In genomic region chr15:44727462-44728231, GRCh38 we compare ENCODE assay signal across 8 cellular contexts. TPM values are rescaled to one million over a fixed set of nuclear protein-coding genes. Genes with fewer than 3 reads are reported as not detected.
A peak's percentile ranks its signal among the peaks of the same experiment; 100 is the strongest.
DNase-seq lines count a peak whose midpoint lies in the region; ATAC-seq, FAIRE-seq and TF ChIP-seq lines count a peak whose summit lies in the region.
"Had no signal": no experiment of that assay in that cellular context is flagged by ENCODE, and none has a peak within 500 bp of the region (broad histone marks: within the 10 kb centered on the region; RNA-seq: fewer than 3 reads in every experiment).

No MANE protein-coding gene starts in this region.

- H3K4me3 ChIP-seq in iPS-18a (ENCODE audit: low read length), result peak overlapping the region; percentile 82

- CTCF ChIA-PET in activated CD4-positive, alpha-beta memory T cell treated with anti-CD3 and anti-CD28 coated beads, Interleukin-2, amount 10 ng/mL, durations not matched to agents 7 days and 5 days (lab: Charles Lee), result interaction anchor here (1.1 to 15.9 kb wide), 6 partner anchors 10 to 675 kb away, joined by 5 to 399 read pairs (median 26); partner anchors contain the start of genes B2M, PATL2 and SPG11

- H3K4me1 Mint-ChIP-seq in HFFc6 (ENCODE audit: low read depth), result peaks cover 40% of the 10 kb centered on the region
- peaks cover 69% of the 10 kb centered on the region for H3K4me1 Mint-ChIP-seq in activated CD4-positive, alpha-beta memory T cell treated with anti-CD3 and anti-CD28 coated beads, Interleukin-2, amount 10 ng/mL, durations not matched to agents 7 days and 5 days
- H3K4me1 Mint-ChIP-seq in stimulated activated naive CD8-positive, alpha-beta T cell treated with anti-CD3 and anti-CD28 coated beads, Interleukin-15, amount 100 ng/mL, for 72 hours, result peaks cover 73% of the 10 kb centered on the region

- peak overlapping the region; percentile 99; the same call in 1 of the 2 replicates for H3K4me3 Mint-ChIP-seq in HFFc6
- peak overlapping the region; percentile 99 for H3K4me3 Mint-ChIP-seq in activated CD4-positive, alpha-beta memory T cell treated with anti-CD3 and anti-CD28 coated beads, Interleukin-2, amount 10 ng/mL, durations not matched to agents 7 days and 5 days
- H3K4me3 Mint-ChIP-seq in stimulated activated naive CD8-positive, alpha-beta T cell treated with anti-CD3 and anti-CD28 coated beads, Interleukin-15, amount 100 ng/mL, for 72 hours, result peak overlapping the region; percentile 97 to 99

- H3K36me3 Mint-ChIP-seq in HFFc6 (ENCODE audit: low read depth), result no peaks in the 10 kb centered on the region
- H3K36me3 Mint-ChIP-seq in activated CD4-positive, alpha-beta memory T cell treated with anti-CD3 and anti-CD28 coated beads, Interleukin-2, amount 10 ng/mL, durations not matched to agents 7 days and 5 days (ENCODE audit: low read depth), result peaks cover 57% of the 10 kb centered on the region

- H3K27ac Mint-ChIP-seq in HFFc6, result peak overlapping the region; percentile 98
- H3K27ac Mint-ChIP-seq in activated CD4-positive, alpha-beta memory T cell treated with anti-CD3 and anti-CD28 coated beads, Interleukin-2, amount 10 ng/mL, durations not matched to agents 7 days and 5 days, result peak overlapping the region; percentile 100
- H3K27ac Mint-ChIP-seq in stimulated activated naive CD8-positive, alpha-beta T cell treated with anti-CD3 and anti-CD28 coated beads, Interleukin-15, amount 100 ng/mL, for 72 hours, result peak overlapping the region; percentile 100

- ATAC-seq in stimulated activated naive CD8-positive, alpha-beta T cell treated with anti-CD3 and anti-CD28 coated beads, Interleukin-15, amount 100 ng/mL, for 72 hours, result no peak
- ATAC-seq in HG03457 (IDR thresholded peaks at IDR 0.05; ENCODE audit: unreplicated experiment) (no peak), HG03442 (IDR thresholded peaks at IDR 0.05; ENCODE audit: unreplicated experiment) (no peak)

- peaks cover 10% of the 10 kb centered on the region for H3K27me3 ChIP-seq in iPS-18a (ENCODE audit: control insufficient read depth, insufficient read depth, low read length)

- no peaks in the 10 kb centered on the region for H3K36me3 ChIP-seq in iPS-18a (ENCODE audit: control insufficient read depth, low read depth, low read length)

- no peak for TF ChIP-seq CTCF in HFFc6 (IDR thresholded peaks at IDR 0.05)
- no peak for TF ChIP-seq CTCF in D721Med (IDR thresholded peaks at IDR 0.05; ENCODE audit: insufficient read depth, missing control alignments)

- H3K4me1 ChIP-seq in iPS-18a (ENCODE audit: control insufficient read depth, low read depth, low read length), result peaks cover 17% of the 10 kb centered on the region

- no peak for DNase-seq in HFFc6
- no peak for DNase-seq in activated CD4-positive, alpha-beta memory T cell treated with anti-CD3 and anti-CD28 coated beads, Interleukin-2, amount 10 ng/mL, durations not matched to agents 7 days and 5 days
- peak; percentile 37 to 45 for DNase-seq in stimulated activated naive CD8-positive, alpha-beta T cell treated with anti-CD3 and anti-CD28 coated beads, Interleukin-15, amount 100 ng/mL, for 72 hours
- no peak for DNase-seq in D721Med (ENCODE audit: insufficient read length, low spot score)
- DNase-seq: NK-92 treated with Interleukin-12 subunit alpha and Interleukin-12 subunit beta, amount 100 ng/mL, for 24 hours had no signal

- H3K27me3 Mint-ChIP-seq in HFFc6 (ENCODE audit: insufficient read depth), result no peaks in the 10 kb centered on the region
- no peaks in the 10 kb centered on the region for H3K27me3 Mint-ChIP-seq in activated CD4-positive, alpha-beta memory T cell treated with anti-CD3 and anti-CD28 coated beads, Interleukin-2, amount 10 ng/mL, durations not matched to agents 7 days and 5 days
- no peaks in the 10 kb centered on the region for H3K27me3 Mint-ChIP-seq in stimulated activated naive CD8-positive, alpha-beta T cell treated with anti-CD3 and anti-CD28 coated beads, Interleukin-15, amount 100 ng/mL, for 72 hours

- H3K9me3 ChIP-seq in iPS-18a (ENCODE audit: control insufficient read depth, low read depth, low read length), result no peaks in the 10 kb centered on the region

- no peak overlapping the region for H3K27ac ChIP-seq in iPS-18a (ENCODE audit: low read length)

- H3K9ac ChIP-seq in iPS-18a (ENCODE audit: low read length), result no peak overlapping the region

- no peak for FAIRE-seq in D721Med (lab: Jason Lieb, UNC)

- no peaks in the 10 kb centered on the region for H3K9me3 Mint-ChIP-seq in HFFc6
- H3K9me3 Mint-ChIP-seq in activated CD4-positive, alpha-beta memory T cell treated with anti-CD3 and anti-CD28 coated beads, Interleukin-2, amount 10 ng/mL, durations not matched to agents 7 days and 5 days, result no peaks in the 10 kb centered on the region
- H3K9me3 Mint-ChIP-seq in stimulated activated naive CD8-positive, alpha-beta T cell treated with anti-CD3 and anti-CD28 coated beads, Interleukin-15, amount 100 ng/mL, for 72 hours, result no peaks in the 10 kb centered on the region

- POLR2A ChIA-PET in activated CD4-positive, alpha-beta memory T cell treated with anti-CD3 and anti-CD28 coated beads, Interleukin-2, amount 10 ng/mL, durations not matched to agents 7 days and 5 days (lab: Charles Lee), result interaction anchor here (1.2 to 37.6 kb wide), 9 partner anchors 2 to 149 kb away, joined by 3 to 4153 read pairs (median 11); partner anchors contain the start of genes B2M, PATL2, SPG11 and TRIM69

RNA-seq across cellular contexts. Expression of gene TRIM69, which starts 8.7 kb away (rescaled TPM):
- 1 to 10 TPM; 7.2 to 8.7 (median 8.3) TPM for total RNA-seq in HFFc6 (2021; fragmentation: NEBNext Ultra II Directional; extraction: Animal tissue kit (Norgen Biotek cat#: 25700))
- 10 to 100 TPM; 83.4 to 88.2 TPM for total RNA-seq in activated CD4-positive, alpha-beta memory T cell treated with anti-CD3 and anti-CD28 coated beads, Interleukin-2, amount 10 ng/mL, durations not matched to agents 7 days and 5 days

RNA-seq across cellular contexts. Expression of gene B2M, which starts 16.3 kb away (rescaled TPM):
- 1,000 to 10,000 TPM in 1 of 6 experiments, 100 to 1,000 TPM in 5; 811 to 1,058 (median 898) TPM for total RNA-seq in HFFc6 (2021; fragmentation: NEBNext Ultra II Directional; extraction: Animal tissue kit (Norgen Biotek cat#: 25700))
- total RNA-seq in activated CD4-positive, alpha-beta memory T cell treated with anti-CD3 and anti-CD28 coated beads, Interleukin-2, amount 10 ng/mL, durations not matched to agents 7 days and 5 days, result 1,000 to 10,000 TPM; 9,723 to 9,975 TPM

RNA-seq across cellular contexts. Expression of gene PATL2, which starts 16.5 kb away (rescaled TPM):
- total RNA-seq in HFFc6 (2021; fragmentation: NEBNext Ultra II Directional; extraction: Animal tissue kit (Norgen Biotek cat#: 25700)), result under 1 TPM in 3 of 6 experiments, not detected in 3; 0.10 to 0.18 (median 0.10) TPM
- total RNA-seq in activated CD4-positive, alpha-beta memory T cell treated with anti-CD3 and anti-CD28 coated beads, Interleukin-2, amount 10 ng/mL, durations not matched to agents 7 days and 5 days, result 10 to 100 TPM; 36.3 to 36.8 TPM

Comparison
In these comparisons a context has a peak if more than half of its experiments do, and no peak if none do; other contexts are left out.
1. DNase-seq: peak in stimulated activated naive CD8-positive, alpha-beta T cell treated with anti-CD3 and anti-CD28 coated beads, Interleukin-15, amount 100 ng/mL, for 72 hours (2 of 2); none in HFFc6 (single experiment), activated CD4-positive, alpha-beta memory T cell treated with anti-CD3 and anti-CD28 coated beads, Interleukin-2, amount 10 ng/mL, durations not matched to agents 7 days and 5 days (single experiment) and D721Med (single experiment).
2. RNA of gene TRIM69, which starts 8.7 kb away (total RNA-seq): 83.4 to 88.2 TPM in activated CD4-positive, alpha-beta memory T cell treated with anti-CD3 and anti-CD28 coated beads, Interleukin-2, amount 10 ng/mL, durations not matched to agents 7 days and 5 days; 7.2 to 8.7 TPM in HFFc6; every median in the first group is over 4 times any median in the second.
3. RNA of gene B2M, which starts 16.3 kb away (total RNA-seq): 9,723 to 9,975 TPM in activated CD4-positive, alpha-beta memory T cell treated with anti-CD3 and anti-CD28 coated beads, Interleukin-2, amount 10 ng/mL, durations not matched to agents 7 days and 5 days; 811 to 1,058 TPM in HFFc6; every median in the first group is over 4 times any median in the second.
4. RNA of gene PATL2, which starts 16.5 kb away (total RNA-seq): 36.3 to 36.8 TPM in activated CD4-positive, alpha-beta memory T cell treated with anti-CD3 and anti-CD28 coated beads, Interleukin-2, amount 10 ng/mL, durations not matched to agents 7 days and 5 days; 0.10 to 0.18 TPM in HFFc6; every median in the first group is over 10 times any median in the second.
5. Peak in every context shown above with its lines, with median percentiles within 50 percentile points of each other: H3K27ac Mint-ChIP-seq and H3K4me3 Mint-ChIP-seq.